Comparison of ENCODE assay signal across 8 cellular contexts in the genomic region with DNA sequence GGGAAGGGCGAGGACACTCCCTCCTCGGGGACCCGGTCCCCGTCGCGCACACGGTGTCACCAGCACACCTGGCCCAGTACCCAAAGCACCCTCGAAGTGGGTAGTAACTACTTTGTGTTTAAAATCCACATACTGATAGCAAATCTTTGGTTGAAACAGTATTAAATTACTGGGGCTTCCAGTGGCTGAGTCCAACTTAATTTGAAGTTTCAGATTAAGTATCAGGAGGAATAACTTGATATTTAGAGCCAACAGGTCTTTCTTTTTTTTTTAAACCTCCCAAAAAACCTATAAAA. TPM values are rescaled to one million over a fixed set of nuclear protein-coding genes. Genes with fewer than 3 reads are reported as not detected.
DNase-seq lines count a peak whose midpoint lies in the region; ATAC-seq and TF ChIP-seq lines count a peak whose summit lies in the region.

No MANE protein-coding gene starts in this region.

- H3K4me1 ChIP-seq in Peyer's patch (no peaks in the 10 kb centered on the region), skeletal muscle tissue (ENCODE audit: control insufficient read depth in 3 of 3, insufficient read depth in 3 of 3, low read length in 3 of 3) (peaks cover 0 to 3% (median 0%) of the 10 kb centered on the region in 3 donors)

- H3K27me3 ChIP-seq in Peyer's patch: no peaks in the 10 kb centered on the region
- H3K27me3 ChIP-seq in skeletal muscle tissue (ENCODE audit: control insufficient read depth in 3 of 3, insufficient read depth in 3 of 3, low read length in 3 of 3): no peaks in the 10 kb centered on the region

- H3K9me3 ChIP-seq in Peyer's patch: no peaks in the 10 kb centered on the region
- no peaks in the 10 kb centered on the region for H3K9me3 ChIP-seq in skeletal muscle tissue (ENCODE audit: control insufficient read depth in 3 of 3, low read length in 3 of 3)

- TF ChIP-seq POLR2A in Peyer's patch (IDR thresholded peaks at IDR 0.05): no peak

- H3K36me3 Mint-ChIP-seq in activated T-cell treated with anti-CD3 and anti-CD28 coated beads, Interleukin-2, amount 50 U/mL, for 4 hours (ENCODE audit: insufficient read depth): peaks cover 5% of the 10 kb centered on the region

- DNase-seq in activated T-cell treated with anti-CD3 and anti-CD28 coated beads, Interleukin-2, amount 50 U/mL, for 4 hours: no peak
- DNase-seq in activated T-cell treated with anti-CD3 and anti-CD28 coated beads for 4 hours (no peak), Peyer's patch (no peak), fibroblast of mammary gland (ENCODE audit: low read depth) (no peak), CD1c-positive myeloid dendritic cell (ENCODE audit: extremely low spot score) (no peak)
- no peak for DNase-seq in stimulated activated CD4-positive, alpha-beta T cell treated with anti-CD3 and anti-CD28 coated beads, Interleukin-4, amount 100 ng/mL, for 1 hour

- no peaks in the 10 kb centered on the region for H3K9me3 Mint-ChIP-seq in activated T-cell treated with anti-CD3 and anti-CD28 coated beads, Interleukin-2, amount 50 U/mL, for 4 hours

- H3K27ac ChIP-seq in Peyer's patch (peak overlapping the region; percentile 90 to 98 (median 98)), skeletal muscle tissue (ENCODE audit: low read depth, low read length) (peak overlapping the region; percentile 97)

- H3K4me3 Mint-ChIP-seq in activated T-cell treated with anti-CD3 and anti-CD28 coated beads, Interleukin-2, amount 50 U/mL, for 4 hours: peak overlapping the region; percentile 74

- H3K27me3 Mint-ChIP-seq in activated T-cell treated with anti-CD3 and anti-CD28 coated beads, Interleukin-2, amount 50 U/mL, for 4 hours (ENCODE audit: low read depth): no peaks in the 10 kb centered on the region

- H3K9ac ChIP-seq in skeletal muscle tissue (ENCODE audit: low read depth in 1 of 3, low read length in 3 of 3): peak overlapping the region; percentile 86 to 99 (median 95)

- H3K4me1 Mint-ChIP-seq in activated T-cell treated with anti-CD3 and anti-CD28 coated beads, Interleukin-2, amount 50 U/mL, for 4 hours (ENCODE audit: low read depth): peaks cover 29% of the 10 kb centered on the region

- TF ChIP-seq CTCF in Peyer's patch (IDR thresholded peaks at IDR 0.05) (no peak), fibroblast of mammary gland (conservative IDR thresholded peaks at IDR 0.05; ENCODE audit: control insufficient read depth, insufficient read depth, low read depth, low read length) (no peak)

- H3K4me3 ChIP-seq in Peyer's patch (peak overlapping the region; percentile 66 to 82 (median 75)), fibroblast of mammary gland (ENCODE audit: control insufficient read depth, low read depth, low read length) (peak overlapping the region; percentile 67), skeletal muscle tissue (ENCODE audit: low read length in 3 of 3) (peak overlapping the region; percentile 73 to 97 (median 92))

- H3K36me3 ChIP-seq in Peyer's patch (no peaks in the 10 kb centered on the region), skeletal muscle tissue (ENCODE audit: control insufficient read depth in 3 of 3, insufficient read depth in 3 of 3, low read length in 3 of 3) (peaks cover 0 to 3% (median 0%) of the 10 kb centered on the region in 3 donors)

- ATAC-seq in activated T-cell treated with anti-CD3 and anti-CD28 coated beads, Interleukin-2, amount 50 U/mL, for 4 hours: no peak
- no peak for ATAC-seq in HG03460 (IDR thresholded peaks at IDR 0.05; ENCODE audit: unreplicated experiment)

RNA-seq across cellular contexts. Expression of a gene that starts 0.6 kb away (rescaled TPM):
- 1 to 10 TPM; 4.6 to 5.8 (median 5.3) TPM for total RNA-seq in activated T-cell treated with anti-CD3 and anti-CD28 coated beads, Interleukin-2, amount 50 U/mL, for 4 hours
- 1 to 10 TPM; 3.6 to 6.6 (median 4.5) TPM for total RNA-seq in Peyer's patch
- 8.4 TPM for total RNA-seq in skeletal muscle tissue
